In the genomic region with DNA sequence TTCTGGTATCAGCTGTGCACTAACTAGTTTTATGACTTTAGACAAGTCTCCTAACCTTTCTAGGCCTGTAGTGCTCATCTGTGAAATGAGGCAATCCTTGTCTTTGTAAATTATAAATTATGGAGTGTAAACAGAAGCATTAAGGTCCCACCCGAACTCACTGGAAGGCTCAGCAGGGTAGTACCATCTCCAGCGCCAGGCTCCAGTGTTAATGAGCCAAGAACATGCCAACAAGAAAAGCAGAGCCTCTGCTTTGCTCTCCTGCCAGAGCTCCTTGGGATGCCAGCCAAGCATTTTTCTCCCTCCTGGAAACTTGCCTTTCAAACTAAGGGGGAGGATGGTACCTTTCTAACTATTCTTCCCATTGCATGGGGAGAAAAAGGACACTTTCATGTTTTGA, we compare ENCODE assay signal across 18 cellular contexts. TPM values are rescaled to one million over a fixed set of nuclear protein-coding genes. Genes with fewer than 3 reads are reported as not detected.
DNase-seq lines count a peak whose midpoint lies in the region; ATAC-seq and TF ChIP-seq lines count a peak whose summit lies in the region.
"Had no signal": no experiment of that assay in that cellular context is flagged by ENCODE, and none has a peak within 500 bp of the region (broad histone marks: within the 10 kb centered on the region; RNA-seq: fewer than 3 reads in every experiment).

No MANE protein-coding gene starts in this region.

- no peak overlapping the region for H3K27ac ChIP-seq in spleen
- H3K27ac ChIP-seq: brain microvascular endothelial cell had no signal

- H3K4me1 ChIP-seq in spleen, result peaks cover 4 to 36% (median 26%) of the 10 kb centered on the region in 6 donors

- TF ChIP-seq RAD21 in Ishikawa (IDR thresholded peaks at IDR 0.05; ENCODE audit: low read depth), result no peak

- ATAC-seq in omental fat pad (ENCODE audit: low FRiP score), result peak; percentile 63
- no peak for ATAC-seq in HG03457 (IDR thresholded peaks at IDR 0.05; ENCODE audit: unreplicated experiment)
- ATAC-seq: left lobe of liver, T-cell had no signal

- no peak for TF ChIP-seq POLR2A in spleen (IDR thresholded peaks at IDR 0.05)

- TF ChIP-seq CTCF in omental fat pad (IDR thresholded peaks at IDR 0.05) (no peak), spleen (IDR thresholded peaks at IDR 0.05 in 8 of 11, conservative IDR thresholded peaks at IDR 0.05 in 3 of 11) (no peak)

- DNase-seq in Ammon's horn (ENCODE audit: low spot score) (peak; percentile 54), cerebellar cortex (ENCODE audit: low spot score) (peak; percentile 51), omental fat pad (ENCODE audit: low spot score) (no peak), spleen (no peak), LoVo (ENCODE audit: low spot score) (no peak)
- DNase-seq in activated CD8-positive, alpha-beta memory T cell treated with anti-CD3 and anti-CD28 coated beads for 24 hours, result no peak
- DNase-seq: activated CD4-positive, alpha-beta memory T cell treated with anti-CD3 and anti-CD28 coated beads for 36 hours; AML-193; brain microvascular endothelial cell; NCI-H1436 treated with DMSO at 0.1 percent for 48 hours; NCI-H345; RPMI8226; stimulated activated CD4-positive, alpha-beta T cell treated with anti-CD3 and anti-CD28 coated beads, Interleukin-4, amount 100 ng/mL, for 24 hours; T-cell had no signal

- no peaks in the 10 kb centered on the region for H3K9me3 ChIP-seq in spleen

- intact Hi-C loops in spleen (cut with DNase I; ENCODE audit: low total_unique reads), result no loop called here

- TF ChIP-seq EP300 in Ishikawa (IDR thresholded peaks at IDR 0.05; ENCODE audit: borderline replicate concordance), result no peak

- H3K27me3 ChIP-seq in spleen (replicated peaks in 1 of 7), result no peaks in the 10 kb centered on the region
- H3K27me3 ChIP-seq: brain microvascular endothelial cell had no signal

- no peak overlapping the region for H3K4me3 ChIP-seq in spleen
- H3K4me3 ChIP-seq: skin epidermis had no signal

- H3K36me3 ChIP-seq in spleen, result peaks cover 5 to 98% (median 57%) of the 10 kb centered on the region in 6 donors

- 85 to 100% (median 94%) methylated on average over 2 of the region's 2 CpGs for WGBS in spleen, 5 donors

TF ChIP-seq in Ishikawa, 13 proteins besides CTCF, POLR2A, EP300 and RAD21:
- TF ChIP-seq CEBPB (IDR thresholded peaks at IDR 0.05) (peak; percentile 43; the same call in 1 of the 2 replicates), NFIC (IDR thresholded peaks at IDR 0.05) (peak; percentile 68), CREB1 (IDR thresholded peaks at IDR 0.05; ENCODE audit: low read depth) (no peak)

RNA-seq across cellular contexts. Expression of gene LIMD2, which starts 14.9 kb away (rescaled TPM):
- 10 to 100 TPM in 2 of 4 donors, 1 to 10 TPM in 2; 4.4 to 44.9 (median 16.5) TPM for total RNA-seq in omental fat pad
- total RNA-seq in spleen, result 100 to 1,000 TPM; 211 to 381 (median 249) TPM
- polyA plus RNA-seq in spleen, result 100 to 1,000 TPM; 414 to 554 (median 480) TPM

RNA-seq across cellular contexts. Expression of gene STRADA, which starts 56.6 kb away (rescaled TPM):
- total RNA-seq in omental fat pad, result 10 to 100 TPM; 16.5 to 32.3 (median 22.4) TPM
- 10 to 100 TPM; 43.9 to 72.0 (median 60.7) TPM for total RNA-seq in spleen
- 10 to 100 TPM; 20.5 to 31.3 (median 26.6) TPM for polyA plus RNA-seq in spleen

Comparison
In these comparisons a context has a peak if more than half of its experiments do, and no peak if none do; other contexts are left out.
1. DNase-seq: peak in Ammon's horn (single experiment) and cerebellar cortex (single experiment); none in omental fat pad (single experiment), spleen (single experiment), activated CD8-positive, alpha-beta memory T cell treated with anti-CD3 and anti-CD28 coated beads for 24 hours (single experiment) and LoVo (single experiment).
2. RNA of gene LIMD2, which starts 14.9 kb away (total RNA-seq): 211 to 381 TPM in spleen; 4.4 to 44.9 TPM in omental fat pad; every median in the first group is over 4 times any median in the second.